ENCODE assay signal across 1 cellular context in genomic region chr12:119876761-119877638, GRCh38.
TF ChIP-seq lines count a peak whose summit lies in the region.

TSS of gene CIT (minus strand) at chr12:119877320. CDS start at chr12:119876168, 1,152 bp downstream.

TF ChIP-seq in WTC11, 78 proteins besides CTCF, POLR2A, EP300 and RAD21 (continued from another document and continues in another):
- TF ChIP-seq AFF4 (CRISPR knock-in tag; IDR thresholded peaks at IDR 0.05; ENCODE audit: borderline replicate concordance) = no peak
- TF ChIP-seq AR (CRISPR knock-in tag; IDR thresholded peaks at IDR 0.05) = no peak
- TF ChIP-seq CBFB (CRISPR knock-in tag; IDR thresholded peaks at IDR 0.05; ENCODE audit: low read depth) = no peak
- TF ChIP-seq ZNF396 (CRISPR knock-in tag; IDR thresholded peaks at IDR 0.05; ENCODE audit: borderline replicate concordance) = no peak
- no peak for TF ChIP-seq ATF2 (CRISPR knock-in tag; IDR thresholded peaks at IDR 0.05; ENCODE audit: borderline replicate concordance, low read depth)
- TF ChIP-seq ATF6 (CRISPR knock-in tag; IDR thresholded peaks at IDR 0.05) = no peak
- TF ChIP-seq TEAD4 (CRISPR knock-in tag; IDR thresholded peaks at IDR 0.05) = no peak
- TF ChIP-seq JUN (CRISPR knock-in tag; IDR thresholded peaks at IDR 0.05) = no peak
- TF ChIP-seq E2F1 (CRISPR knock-in tag; IDR thresholded peaks at IDR 0.05) = 0 out of 2 replicates have a peak, but pooled peaks have one; percentile 56
- TF ChIP-seq TCF7 (CRISPR knock-in tag; IDR thresholded peaks at IDR 0.05; ENCODE audit: low read depth) = no peak
- TF ChIP-seq RORB (CRISPR knock-in tag; IDR thresholded peaks at IDR 0.05) = no peak
- no peak for TF ChIP-seq FOXJ3 (CRISPR knock-in tag; IDR thresholded peaks at IDR 0.05; ENCODE audit: borderline replicate concordance)
- TF ChIP-seq NFATC4 (CRISPR knock-in tag; IDR thresholded peaks at IDR 0.05) = no peak
- TF ChIP-seq MXD4 (CRISPR knock-in tag; IDR thresholded peaks at IDR 0.05; ENCODE audit: borderline replicate concordance) = no peak
- no peak for TF ChIP-seq ZBTB43 (CRISPR knock-in tag; IDR thresholded peaks at IDR 0.05)
- no peak for TF ChIP-seq ZSCAN18 (CRISPR knock-in tag; IDR thresholded peaks at IDR 0.05)
- peak; percentile 57; the same call in 1 of the 2 replicates for TF ChIP-seq FOXP4 (CRISPR knock-in tag; IDR thresholded peaks at IDR 0.05)
- no peak for TF ChIP-seq RELA (CRISPR knock-in tag; IDR thresholded peaks at IDR 0.05; ENCODE audit: borderline replicate concordance)
- peak; percentile 97 for TF ChIP-seq MYBL2 (CRISPR knock-in tag; IDR thresholded peaks at IDR 0.05)
- peak; percentile 75 for TF ChIP-seq NFYB (CRISPR knock-in tag; conservative IDR thresholded peaks at IDR 0.05; ENCODE audit: low read depth)
- TF ChIP-seq ETV6 (CRISPR knock-in tag; IDR thresholded peaks at IDR 0.05) = no peak
- TF ChIP-seq ZNF263 (CRISPR knock-in tag; IDR thresholded peaks at IDR 0.05; ENCODE audit: low read depth) = no peak
- no peak for TF ChIP-seq IRF2 (CRISPR knock-in tag; IDR thresholded peaks at IDR 0.05; ENCODE audit: borderline replicate concordance, low read depth)
- TF ChIP-seq ZNF219 (CRISPR knock-in tag; IDR thresholded peaks at IDR 0.05; ENCODE audit: borderline replicate concordance) = no peak
- TF ChIP-seq TP53 (CRISPR knock-in tag; IDR thresholded peaks at IDR 0.05) = no peak
- no peak for TF ChIP-seq ZNF532 (CRISPR knock-in tag; IDR thresholded peaks at IDR 0.05; ENCODE audit: borderline replicate concordance)
- peak; percentile 53; the same call in 1 of the 2 replicates for TF ChIP-seq HMGXB4 (CRISPR knock-in tag; IDR thresholded peaks at IDR 0.05)
- 0 out of 2 replicates have a peak, but pooled peaks have one; percentile 49 for TF ChIP-seq E2F5 (CRISPR knock-in tag; IDR thresholded peaks at IDR 0.05)
- no peak for TF ChIP-seq ZNF138 (CRISPR knock-in tag; conservative IDR thresholded peaks at IDR 0.05)
